Comparison of ENCODE assay signal across 8 cellular contexts in genomic region chr4:72918362-72918761, GRCh38.
"Had no signal": no experiment of that assay in that cellular context is flagged by ENCODE, and none has a peak within 500 bp of the region (broad histone marks: within the 10 kb centered on the region; RNA-seq: fewer than 3 reads in every experiment).

No MANE protein-coding gene starts in this region.

- DNase-seq: H9, HCEC 1CT, KG1 had no signal

- H3K4me1 Mint-ChIP-seq: IgD-negative memory B cell had no signal

- H3K27ac Mint-ChIP-seq: GM23338, IgD-negative memory B cell had no signal

- H3K9me3 Mint-ChIP-seq: GM23338, H9 had no signal

- H3K4me3 ChIP-seq: GM23338 had no signal

- H3K4me3 Mint-ChIP-seq: GM23338, H9, IgD-negative memory B cell had no signal

- H3K27me3 Mint-ChIP-seq: IgD-negative memory B cell had no signal

- FAIRE-seq: H1, H54, HepG2 had no signal

- ATAC-seq: GM23338, HepG2 had no signal
